Comparison of ENCODE assay signal across 8 cellular contexts in genomic region chr7:101308245-101309085, GRCh38.
DNase-seq lines count a peak whose midpoint lies in the region; ATAC-seq and TF ChIP-seq lines count a peak whose summit lies in the region.

No MANE protein-coding gene starts in this region.

- no peak for TF ChIP-seq CTCF in astrocyte of the cerebellum (IDR thresholded peaks at IDR 0.05; ENCODE audit: low read depth, low read length, missing control alignments)

- in situ Hi-C loops in astrocyte of the cerebellum (cut with HindIII; ENCODE audit: low sequenced_read_pairs) = no loop called here

- peak overlapping the region; percentile 41 for H3K4me3 ChIP-seq in astrocyte of the cerebellum (ENCODE audit: low read depth, low read length)

- peak; percentile 21 for DNase-seq in NCI-H774 (lab: John Stamatoyannopoulos, UW)
- no peak for DNase-seq in astrocyte of the cerebellum (ENCODE audit: low read depth)
- DNase-seq in iris pigment epithelial cell (ENCODE audit: low read depth) = peak; percentile 48
- DNase-seq in stimulated activated CD4-positive, alpha-beta T cell treated with anti-CD3 and anti-CD28 coated beads, Interleukin-1b, Interleukin-23, amount 100 ng/mL, for 24 hours (ENCODE audit: low read depth in 4 of 4, low spot score in 1 of 4) = peak in 3 of 4 experiments; percentile 18 to 51 (median 27)
- DNase-seq in dedifferentiated amniotic fluid mesenchymal stem cell (ENCODE audit: extremely low spot score) = no peak
- DNase-seq in Ammon's horn (ENCODE audit: low spot score) = no peak

- no peak for ATAC-seq in GM18505 (IDR thresholded peaks at IDR 0.05; ENCODE audit: unreplicated experiment)
- ATAC-seq in GM18502 (IDR thresholded peaks at IDR 0.05; ENCODE audit: poor library complexity, unreplicated experiment) = no peak

- TF ChIP-seq POLR2A in GM18505 (IDR thresholded peaks at IDR 0.05; ENCODE audit: borderline replicate concordance, extremely low read depth, insufficient read depth, insufficient read length) = peak; percentile 45

Comparison
In these comparisons a context has a peak if more than half of its experiments do, and no peak if none do; other contexts are left out.
1. DNase-seq: peak in NCI-H774 (single experiment), iris pigment epithelial cell (single experiment) and stimulated activated CD4-positive, alpha-beta T cell treated with anti-CD3 and anti-CD28 coated beads, Interleukin-1b, Interleukin-23, amount 100 ng/mL, for 24 hours (3 of 4); none in astrocyte of the cerebellum (single experiment), dedifferentiated amniotic fluid mesenchymal stem cell (single experiment) and Ammon's horn (single experiment).